ENCODE assay signal across 9 cellular contexts in the genomic region with DNA sequence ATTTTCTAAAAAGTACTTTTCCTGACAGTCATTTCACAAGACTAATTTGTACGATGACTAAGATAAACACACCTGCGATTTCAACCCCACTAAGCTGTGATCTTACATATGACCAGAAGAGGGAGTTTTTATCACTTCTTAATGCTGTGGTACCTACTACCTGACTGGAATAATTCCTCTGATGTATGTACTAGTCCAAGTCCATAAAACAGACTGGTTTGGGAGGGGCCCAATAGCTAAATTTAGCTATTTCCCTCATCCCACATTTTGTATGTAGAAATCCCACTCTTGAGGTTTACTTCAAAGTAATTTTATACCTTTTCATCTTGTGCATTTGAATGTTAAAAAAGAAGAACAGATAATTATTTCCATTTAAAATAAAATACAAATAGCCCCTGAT. TPM values are rescaled to one million over a fixed set of nuclear protein-coding genes. Genes with fewer than 3 reads are reported as not detected.
DNase-seq lines count a peak whose midpoint lies in the region; ATAC-seq and TF ChIP-seq lines count a peak whose summit lies in the region.
"Had no signal": no experiment of that assay in that cellular context is flagged by ENCODE, and none has a peak within 500 bp of the region (broad histone marks: within the 10 kb centered on the region; RNA-seq: fewer than 3 reads in every experiment).

No MANE protein-coding gene starts in this region.

- peaks cover 34 to 55% (median 45%) of the 10 kb centered on the region in 4 donors for H3K4me1 Mint-ChIP-seq in CD4-positive, CD25-positive, alpha-beta regulatory T cell
- H3K4me1 Mint-ChIP-seq in activated T-helper 1 cell treated with anti-CD3 and anti-CD28 coated beads, Interleukin-12 subunit alpha, Interleukin-12 subunit beta, Interleukin-2, Interleukin-4 antibody, amounts not matched to agents 30 ng/mL and 10 ng/mL and 1 ng/mL, durations not matched to agents 14 hours and 24 hours and 36 hours (ENCODE audit: low read depth): peaks cover 51% of the 10 kb centered on the region

- H2BK15ac ChIP-seq in mesendoderm (replicated peaks; ENCODE audit: low read depth): no peak overlapping the region

- no peak overlapping the region for H4K8ac ChIP-seq in mesendoderm (ENCODE audit: low read depth, low read length)

- H2BK120ac ChIP-seq in mesendoderm (ENCODE audit: low read depth, low read length): no peak overlapping the region

- no peak overlapping the region for H3K4me2 ChIP-seq in mesendoderm (ENCODE audit: low read length)

- H3K4ac ChIP-seq in mesendoderm (ENCODE audit: low read depth, low read length): no peak overlapping the region

- no peaks in the 10 kb centered on the region for H3K9me3 ChIP-seq in CD4-positive, CD25-positive, alpha-beta regulatory T cell (ENCODE audit: control insufficient read depth in 2 of 2, low read length in 2 of 2)
- H3K9me3 ChIP-seq: SJSA1 had no signal

- H3K79me1 ChIP-seq in mesendoderm (ENCODE audit: low read length): peaks cover 2% of the 10 kb centered on the region

- no peaks in the 10 kb centered on the region for H3K36me3 ChIP-seq in CD4-positive, CD25-positive, alpha-beta regulatory T cell (ENCODE audit: control insufficient read depth, insufficient read depth, low read length)
- no peaks in the 10 kb centered on the region for H3K36me3 ChIP-seq in mesendoderm (ENCODE audit: control insufficient read depth, insufficient read depth, low read length)

- peak; percentile 89 to 93 for ATAC-seq in CD4-positive, CD25-positive, alpha-beta regulatory T cell (ENCODE audit: low read depth in 2 of 2)
- ATAC-seq in GM18520 (IDR thresholded peaks at IDR 0.05; ENCODE audit: unreplicated experiment) (peak; percentile 86), HG02970 (IDR thresholded peaks at IDR 0.05; ENCODE audit: low FRiP score, unreplicated experiment) (peak; percentile 85)

- no peaks in the 10 kb centered on the region for H3K9me3 Mint-ChIP-seq in CD4-positive, CD25-positive, alpha-beta regulatory T cell
- H3K9me3 Mint-ChIP-seq in activated T-helper 1 cell treated with anti-CD3 and anti-CD28 coated beads, Interleukin-12 subunit alpha, Interleukin-12 subunit beta, Interleukin-2, Interleukin-4 antibody, amounts not matched to agents 30 ng/mL and 10 ng/mL and 1 ng/mL, durations not matched to agents 14 hours and 24 hours and 36 hours: no peaks in the 10 kb centered on the region

- H3K27me3 Mint-ChIP-seq in CD4-positive, CD25-positive, alpha-beta regulatory T cell: no peaks in the 10 kb centered on the region
- no peaks in the 10 kb centered on the region for H3K27me3 Mint-ChIP-seq in activated T-helper 1 cell treated with anti-CD3 and anti-CD28 coated beads, Interleukin-12 subunit alpha, Interleukin-12 subunit beta, Interleukin-2, Interleukin-4 antibody, amounts not matched to agents 30 ng/mL and 10 ng/mL and 1 ng/mL, durations not matched to agents 14 hours and 24 hours and 36 hours (ENCODE audit: insufficient read depth)

- H3K56ac ChIP-seq in mesendoderm (ENCODE audit: low read length): no peak overlapping the region

- H4K5ac ChIP-seq in mesendoderm (ENCODE audit: low read length): no peak overlapping the region

- intact Hi-C loops in activated T-helper 1 cell treated with anti-CD3 and anti-CD28 coated beads, Interleukin-12 subunit alpha, Interleukin-12 subunit beta, Interleukin-2, Interleukin-4 antibody, amounts not matched to agents 30 ng/mL and 10 ng/mL and 1 ng/mL, durations not matched to agents 14 hours and 24 hours and 36 hours (cut with micrococcal nuclease): loop anchor here (1.0 to 5.0 kb wide), 4 partner anchors 8 to 520 kb away; a partner anchor contains a TSS

- peaks cover 15% of the 10 kb centered on the region for H3K4me1 ChIP-seq in CD4-positive, CD25-positive, alpha-beta regulatory T cell (ENCODE audit: control insufficient read depth, insufficient read depth, low read length, poor library complexity, severe bottlenecking)
- H3K4me1 ChIP-seq in mesendoderm (ENCODE audit: control insufficient read depth, low read depth, low read length): peaks cover 14% of the 10 kb centered on the region

- peak overlapping the region in 1 of 3 donors; percentile 15 for H3K27ac Mint-ChIP-seq in CD4-positive, CD25-positive, alpha-beta regulatory T cell
- no peak overlapping the region for H3K27ac Mint-ChIP-seq in activated T-helper 1 cell treated with anti-CD3 and anti-CD28 coated beads, Interleukin-12 subunit alpha, Interleukin-12 subunit beta, Interleukin-2, Interleukin-4 antibody, amounts not matched to agents 30 ng/mL and 10 ng/mL and 1 ng/mL, durations not matched to agents 14 hours and 24 hours and 36 hours

- H3K27ac ChIP-seq in CD4-positive, CD25-positive, alpha-beta regulatory T cell (ENCODE audit: insufficient read depth, low read length, poor library complexity, severe bottlenecking): no peak overlapping the region
- no peak overlapping the region for H3K27ac ChIP-seq in mesendoderm (ENCODE audit: low read depth, low read length)
- H3K27ac ChIP-seq: SJSA1 had no signal

- no peak overlapping the region for H3K9ac ChIP-seq in mesendoderm (ENCODE audit: low read length)

- no peak overlapping the region for H3K4me3 ChIP-seq in CD4-positive, CD25-positive, alpha-beta regulatory T cell (ENCODE audit: low read depth, low read length)
- no peak overlapping the region for H3K4me3 ChIP-seq in cardiac fibroblast (replicated peaks in 1 of 2; ENCODE audit: low read depth in 2 of 2, low read length in 2 of 2)
- no peak overlapping the region for H3K4me3 ChIP-seq in mesendoderm (ENCODE audit: low read length)
- H3K4me3 ChIP-seq: SJSA1 had no signal

- H2BK5ac ChIP-seq in mesendoderm (ENCODE audit: low read length): no peak overlapping the region

- H3K4me3 Mint-ChIP-seq in CD4-positive, CD25-positive, alpha-beta regulatory T cell: peak overlapping the region in 1 of 4 donors; percentile 73
- no peak overlapping the region for H3K4me3 Mint-ChIP-seq in activated T-helper 1 cell treated with anti-CD3 and anti-CD28 coated beads, Interleukin-12 subunit alpha, Interleukin-12 subunit beta, Interleukin-2, Interleukin-4 antibody, amounts not matched to agents 30 ng/mL and 10 ng/mL and 1 ng/mL, durations not matched to agents 14 hours and 24 hours and 36 hours

- no peak overlapping the region for H3K18ac ChIP-seq in mesendoderm (ENCODE audit: low read length)

- no CpG with 5 or more reads among the region's 2 CpGs for WGBS in mesendoderm (ENCODE audit: extremely low coverage, insufficient coverage, low lambda C conversion rate)

- H2AK5ac ChIP-seq in mesendoderm (ENCODE audit: low read length): no peak overlapping the region

- no peak overlapping the region for H3K23ac ChIP-seq in mesendoderm (ENCODE audit: low read length)

- H3K27me3 ChIP-seq in CD4-positive, CD25-positive, alpha-beta regulatory T cell (ENCODE audit: control insufficient read depth, insufficient read depth, low read length): no peaks in the 10 kb centered on the region
- no peaks in the 10 kb centered on the region for H3K27me3 ChIP-seq in mesendoderm (ENCODE audit: insufficient read depth, low read length, poor library complexity)
- H3K27me3 ChIP-seq: SJSA1 had no signal

- H3K79me2 ChIP-seq in mesendoderm (ENCODE audit: control insufficient read depth, insufficient read depth, low read length): no peaks in the 10 kb centered on the region

- peak; percentile 67 for TF ChIP-seq CTCF in cardiac fibroblast (IDR thresholded peaks at IDR 0.05; ENCODE audit: low read depth, low read length)

- peak in 2 of 3 donors; percentile 73 to 79 for DNase-seq in CD4-positive, CD25-positive, alpha-beta regulatory T cell
- DNase-seq in NCI-H345 (lab: John Stamatoyannopoulos, UW) (peak; percentile 27), cardiac fibroblast (ENCODE audit: low read depth in 2 of 2) (peak; percentile 51 to 68), mesendoderm (peak; percentile 70)
- DNase-seq in stimulated activated CD4-positive, alpha-beta T cell treated with anti-CD3 and anti-CD28 coated beads, Interleukin-4, amount 100 ng/mL, for 1 hour: no peak
- DNase-seq in activated T-helper 1 cell treated with anti-CD3 and anti-CD28 coated beads, Interleukin-12 subunit alpha, Interleukin-12 subunit beta, Interleukin-2, Interleukin-4 antibody, amounts not matched to agents 30 ng/mL and 10 ng/mL and 1 ng/mL, durations not matched to agents 14 hours and 24 hours and 36 hours (ENCODE audit: low spot score): no peak

- no peaks in the 10 kb centered on the region for H3K36me3 Mint-ChIP-seq in CD4-positive, CD25-positive, alpha-beta regulatory T cell
- peaks cover 8% of the 10 kb centered on the region for H3K36me3 Mint-ChIP-seq in activated T-helper 1 cell treated with anti-CD3 and anti-CD28 coated beads, Interleukin-12 subunit alpha, Interleukin-12 subunit beta, Interleukin-2, Interleukin-4 antibody, amounts not matched to agents 30 ng/mL and 10 ng/mL and 1 ng/mL, durations not matched to agents 14 hours and 24 hours and 36 hours (ENCODE audit: low read depth)

RNA-seq across cellular contexts. Expression of a gene that starts 49.7 kb away (rescaled TPM):
- 4.7 TPM for total RNA-seq in CD4-positive, CD25-positive, alpha-beta regulatory T cell
- not detected for polyA plus RNA-seq in CD4-positive, CD25-positive, alpha-beta regulatory T cell
- polyA plus RNA-seq in mesendoderm (2013, experiment 1 of 2): 0.98 TPM
- 0.62 TPM for polyA plus RNA-seq in mesendoderm (2013, experiment 2 of 2)
- not detected in 2 replicates for total RNA-seq in activated T-helper 1 cell treated with anti-CD3 and anti-CD28 coated beads, Interleukin-12 subunit alpha, Interleukin-12 subunit beta, Interleukin-2, Interleukin-4 antibody, amounts not matched to agents 30 ng/mL and 10 ng/mL and 1 ng/mL, durations not matched to agents 14 hours and 24 hours and 36 hours
- total RNA-seq: SJSA1 had no signal

Comparison
In these comparisons a context has a peak if more than half of its experiments do, and no peak if none do; other contexts are left out.
1. DNase-seq: peak in CD4-positive, CD25-positive, alpha-beta regulatory T cell (2 of 3), NCI-H345 (single experiment), cardiac fibroblast (2 of 2) and mesendoderm (single experiment); none in stimulated activated CD4-positive, alpha-beta T cell treated with anti-CD3 and anti-CD28 coated beads, Interleukin-4, amount 100 ng/mL, for 1 hour (single experiment) and activated T-helper 1 cell treated with anti-CD3 and anti-CD28 coated beads, Interleukin-12 subunit alpha, Interleukin-12 subunit beta, Interleukin-2, Interleukin-4 antibody, amounts not matched to agents 30 ng/mL and 10 ng/mL and 1 ng/mL, durations not matched to agents 14 hours and 24 hours and 36 hours (single experiment).
2. Peak in every context shown above with its lines, with median percentiles within 50 percentile points of each other: ATAC-seq.